8 cellular contexts compared by ENCODE assay signal in genomic region chr17:83083368-83084201, GRCh38. TPM values are rescaled to one million over a fixed set of nuclear protein-coding genes. Genes with fewer than 3 reads are reported as not detected.
DNase-seq lines count a peak whose midpoint lies in the region; ATAC-seq and TF ChIP-seq lines count a peak whose summit lies in the region.

No MANE protein-coding gene starts in this region.

- H3K4me3 Mint-ChIP-seq in natural killer cell: peak overlapping the region; percentile 90

- H3K27me3 ChIP-seq in transverse colon: peaks cover 6% of the 10 kb centered on the region
- H3K27me3 ChIP-seq in gastrocnemius medialis: peaks cover 9 to 13% (median 13%) of the 10 kb centered on the region in 3 donors

- DNase-seq in HS-27A (ENCODE audit: low read depth): peak; percentile 91
- peak; percentile 75 for DNase-seq in activated CD4-positive, alpha-beta T cell treated with anti-CD3 and anti-CD28 coated beads for 48 hours
- DNase-seq in effector CD8-positive, alpha-beta T cell (lab: John Stamatoyannopoulos, UW): peak; percentile 16
- DNase-seq in natural killer cell: peak; percentile 82
- DNase-seq in transverse colon: no peak
- no peak for DNase-seq in gastrocnemius medialis
- DNase-seq in DMS153 treated with DMSO at 0.1 percent for 48 hours (lab: John Stamatoyannopoulos, UW; ENCODE audit: unreplicated experiment): no peak

- H3K36me3 ChIP-seq in transverse colon (no peaks in the 10 kb centered on the region), gastrocnemius medialis (no peaks in the 10 kb centered on the region)

- ATAC-seq in natural killer cell: peak; percentile 42 to 63 (median 56)
- no peak for ATAC-seq in HG02763 (IDR thresholded peaks at IDR 0.05; ENCODE audit: unreplicated experiment)
- no peak for ATAC-seq in gastrocnemius medialis

- H3K4me1 ChIP-seq in transverse colon (peaks cover 39 to 67% (median 56%) of the 10 kb centered on the region in 4 donors), gastrocnemius medialis (peaks cover under 1 to 7% of the 10 kb centered on the region in 2 donors)

- TF ChIP-seq CTCF in natural killer cell (IDR thresholded peaks at IDR 0.05): no peak
- no peak for TF ChIP-seq CTCF in transverse colon (IDR thresholded peaks at IDR 0.05)
- TF ChIP-seq CTCF in gastrocnemius medialis (IDR thresholded peaks at IDR 0.05 in 4 of 5, conservative IDR thresholded peaks at IDR 0.05 in 1 of 5): no peak

- in situ Hi-C loops in transverse colon (cut with MboI; ENCODE audit: low pct_ligation_motif_present in 1 of 4, low pct_unique_long_range_greater_than_20kb in 1 of 4, low sequenced_read_pairs in 3 of 4): no loop called here
- in situ Hi-C loops in gastrocnemius medialis (cut with MboI; ENCODE audit: low sequenced_read_pairs in 4 of 4): no loop called here

- TF ChIP-seq POLR2A in transverse colon (IDR thresholded peaks at IDR 0.05) (no peak), gastrocnemius medialis (IDR thresholded peaks at IDR 0.05) (no peak)

- H3K4me3 ChIP-seq in transverse colon (no peak overlapping the region), gastrocnemius medialis (no peak overlapping the region)

- no peaks in the 10 kb centered on the region for H3K9me3 ChIP-seq in transverse colon
- H3K9me3 ChIP-seq in gastrocnemius medialis: no peaks in the 10 kb centered on the region

- peak overlapping the region; percentile 98 for H3K27ac Mint-ChIP-seq in natural killer cell

- no peaks in the 10 kb centered on the region for H3K36me3 Mint-ChIP-seq in natural killer cell

- 37 to 50% methylated on average over 3 to 25 of the region's 25 CpGs for WGBS in transverse colon (ENCODE audit: low coverage in 1 of 2), 2 donors

- H3K27ac ChIP-seq in transverse colon: peak overlapping the region; percentile 90 to 95 (median 93)
- H3K27ac ChIP-seq in gastrocnemius medialis: peak overlapping the region in 2 of 4 donors; percentile 0 to 31

- H3K27me3 Mint-ChIP-seq in natural killer cell (ENCODE audit: low read depth in 2 of 2): no peaks in the 10 kb centered on the region

- H3K4me1 Mint-ChIP-seq in natural killer cell: peaks cover 57 to 63% of the 10 kb centered on the region in 2 donors

- no peaks in the 10 kb centered on the region for H3K9me3 Mint-ChIP-seq in natural killer cell

- intact Hi-C loops in natural killer cell (cut with micrococcal nuclease) (loop anchor here (1.0 to 5.0 kb wide), 6 partner anchors 17 to 236 kb away; no protein-coding TSS in a partner anchor), transverse colon (cut with DNase I; ENCODE audit: low total_unique reads) (no loop called here), gastrocnemius medialis (cut with DNase I; ENCODE audit: low total_unique reads) (no loop called here)

- TF ChIP-seq EP300 in transverse colon (IDR thresholded peaks at IDR 0.05; ENCODE audit: low read depth): no peak

RNA-seq across cellular contexts. Expression of gene METRNL, which starts 4.2 kb away (rescaled TPM):
- total RNA-seq in natural killer cell (100 to 1,000 TPM; 227 to 390 (median 325) TPM), transverse colon (100 to 1,000 TPM in 2 of 4 donors, 10 to 100 TPM in 2; 46.8 to 325 (median 112) TPM), gastrocnemius medialis (10 to 100 TPM in 3 of 4 donors, 1 to 10 TPM in 1; 6.6 to 19.7 (median 11.1) TPM)

Comparison
In these comparisons a context has a peak if more than half of its experiments do, and no peak if none do; other contexts are left out.
1. DNase-seq: peak in HS-27A (single experiment), activated CD4-positive, alpha-beta T cell treated with anti-CD3 and anti-CD28 coated beads for 48 hours (single experiment), effector CD8-positive, alpha-beta T cell (single experiment) and natural killer cell (single experiment); none in transverse colon (single experiment), gastrocnemius medialis (0 of 2) and DMS153 treated with DMSO at 0.1 percent for 48 hours (single experiment).
2. ATAC-seq: peak in natural killer cell (3 of 3); none in HG02763 (single experiment) and gastrocnemius medialis (0 of 2).